Comparison of ENCODE assay signal across 8 cellular contexts in genomic region chr6:31493875-31494694, GRCh38. TPM values are rescaled to one million over a fixed set of nuclear protein-coding genes. Genes with fewer than 3 reads are reported as not detected.
DNase-seq lines count a peak whose midpoint lies in the region; ATAC-seq, FAIRE-seq and TF ChIP-seq lines count a peak whose summit lies in the region.

No MANE protein-coding gene starts in this region.

- DNase-seq in GM13977 (ENCODE audit: low spot score) (peak; percentile 60), HTR-8/SVneo (ENCODE audit: insufficient read length, low spot score) (peak; percentile 67), RCC 7860 (ENCODE audit: low spot score) (peak; percentile 24), fibroblast of lung (ENCODE audit: low read depth in 2 of 2) (peak; percentile 64 to 76)
- DNase-seq in activated T-helper 1 cell treated with anti-CD3 and anti-CD28 coated beads, Interleukin-12 subunit alpha, Interleukin-12 subunit beta, Interleukin-2, Interleukin-4 antibody, amounts not matched to agents 30 ng/mL and 10 ng/mL and 1 ng/mL, durations not matched to agents 14 hours and 24 hours and 36 hours (ENCODE audit: low spot score): peak; percentile 69
- DNase-seq in naive thymus-derived CD8-positive, alpha-beta T cell: peak; percentile 43 to 80 (median 70)
- peak; percentile 76 for DNase-seq in stimulated activated naive B cell treated with anti-CD40 and anti-IgM and Interleukin-4, amounts not matched to agents 10 μg/mL and 1 μg/mL and 100 μg/mL, for 72 hours

- H3K4me3 ChIP-seq in ACC112 (ENCODE audit: low read depth, low read length): peak overlapping the region; percentile 92
- H3K4me3 ChIP-seq in fibroblast of lung (replicated peaks in 1 of 4; ENCODE audit: control extremely low read depth in 1 of 4, insufficient read depth in 1 of 4, low read depth in 3 of 4, low read length in 4 of 4): peak overlapping the region; percentile 64 to 84 (median 74)

- POLR2A ChIA-PET in naive thymus-derived CD8-positive, alpha-beta T cell (lab: Charles Lee): interaction anchor here (0.6 to 7.2 kb wide), 16 partner anchors 34 to 1350 kb away, joined by 3 to 80 read pairs (median 3); partner anchors contain the start of genes BAG6, DDX39B, LTB and MCCD1

- H3K27me3 ChIP-seq in ACC112 (ENCODE audit: insufficient read depth, low read length): no peaks in the 10 kb centered on the region
- no peaks in the 10 kb centered on the region for H3K27me3 ChIP-seq in fibroblast of lung (ENCODE audit: control insufficient read depth, insufficient read depth, low read length)

- in situ Hi-C loops in GM13977 (cut with MboI; ENCODE audit: low pct_unique_long_range_greater_than_20kb, low sequenced_read_pairs, unreplicated experiment): no loop called here

- H3K9me3 ChIP-seq in fibroblast of lung (ENCODE audit: control insufficient read depth, insufficient read depth, low read depth, low read length): no peaks in the 10 kb centered on the region

- H3K4me2 ChIP-seq in fibroblast of lung (ENCODE audit: extremely low read depth, insufficient read depth, low read length): peak overlapping the region; percentile 83

- TF ChIP-seq CTCF in GM13977 (IDR thresholded peaks at IDR 0.05; ENCODE audit: extremely low read depth, insufficient read depth, missing control alignments) (peak; percentile 77), fibroblast of lung (conservative IDR thresholded peaks at IDR 0.05 in 1 of 2, IDR thresholded peaks at IDR 0.05 in 1 of 2; ENCODE audit: low read depth in 1 of 2, low read length in 2 of 2) (peak; percentile 92 to 95)

- FAIRE-seq in HTR-8/SVneo (lab: Jason Lieb, UNC) (peak; percentile 33), RCC 7860 (lab: Jason Lieb, UNC) (no peak)

- no peaks in the 10 kb centered on the region for H3K9me3 Mint-ChIP-seq in activated T-helper 1 cell treated with anti-CD3 and anti-CD28 coated beads, Interleukin-12 subunit alpha, Interleukin-12 subunit beta, Interleukin-2, Interleukin-4 antibody, amounts not matched to agents 30 ng/mL and 10 ng/mL and 1 ng/mL, durations not matched to agents 14 hours and 24 hours and 36 hours
- no peaks in the 10 kb centered on the region for H3K9me3 Mint-ChIP-seq in naive thymus-derived CD8-positive, alpha-beta T cell
- H3K9me3 Mint-ChIP-seq in stimulated activated naive B cell treated with anti-CD40 and anti-IgM and Interleukin-4, amounts not matched to agents 10 μg/mL and 1 μg/mL and 100 μg/mL, for 72 hours: no peaks in the 10 kb centered on the region

- peak; percentile 37 to 44 for ATAC-seq in naive thymus-derived CD8-positive, alpha-beta T cell
- peak; percentile 65 to 70 for ATAC-seq in stimulated activated naive B cell treated with anti-CD40 and anti-IgM and Interleukin-4, amounts not matched to agents 10 μg/mL and 1 μg/mL and 100 μg/mL, for 72 hours (replicated peaks)

- H3K36me3 ChIP-seq in ACC112 (ENCODE audit: insufficient read depth, low read length): no peaks in the 10 kb centered on the region
- H3K36me3 ChIP-seq in fibroblast of lung (ENCODE audit: control insufficient read depth, insufficient read depth, low read length): no peaks in the 10 kb centered on the region

- peak overlapping the region; percentile 99 for H2AFZ ChIP-seq in ACC112 (ENCODE audit: low read length, unreplicated experiment)
- H2AFZ ChIP-seq in fibroblast of lung (ENCODE audit: low read length): peak overlapping the region; percentile 46

- H3K27ac ChIP-seq in ACC112 (ENCODE audit: low read depth, low read length): peak overlapping the region; percentile 87
- peak overlapping the region; percentile 88 for H3K27ac ChIP-seq in fibroblast of lung (ENCODE audit: insufficient read depth, low read length)

- peak overlapping the region; percentile 85 for H3K27ac Mint-ChIP-seq in activated T-helper 1 cell treated with anti-CD3 and anti-CD28 coated beads, Interleukin-12 subunit alpha, Interleukin-12 subunit beta, Interleukin-2, Interleukin-4 antibody, amounts not matched to agents 30 ng/mL and 10 ng/mL and 1 ng/mL, durations not matched to agents 14 hours and 24 hours and 36 hours
- peak overlapping the region; percentile 41 to 96 (median 88) for H3K27ac Mint-ChIP-seq in naive thymus-derived CD8-positive, alpha-beta T cell
- H3K27ac Mint-ChIP-seq in stimulated activated naive B cell treated with anti-CD40 and anti-IgM and Interleukin-4, amounts not matched to agents 10 μg/mL and 1 μg/mL and 100 μg/mL, for 72 hours: peak overlapping the region; percentile 97

- no peaks in the 10 kb centered on the region for H3K36me3 Mint-ChIP-seq in activated T-helper 1 cell treated with anti-CD3 and anti-CD28 coated beads, Interleukin-12 subunit alpha, Interleukin-12 subunit beta, Interleukin-2, Interleukin-4 antibody, amounts not matched to agents 30 ng/mL and 10 ng/mL and 1 ng/mL, durations not matched to agents 14 hours and 24 hours and 36 hours (ENCODE audit: low read depth)
- no peaks in the 10 kb centered on the region for H3K36me3 Mint-ChIP-seq in naive thymus-derived CD8-positive, alpha-beta T cell
- peaks cover 0 to 7% of the 10 kb centered on the region in 2 donors for H3K36me3 Mint-ChIP-seq in stimulated activated naive B cell treated with anti-CD40 and anti-IgM and Interleukin-4, amounts not matched to agents 10 μg/mL and 1 μg/mL and 100 μg/mL, for 72 hours

- peak overlapping the region; percentile 89 for H3K4me3 Mint-ChIP-seq in activated T-helper 1 cell treated with anti-CD3 and anti-CD28 coated beads, Interleukin-12 subunit alpha, Interleukin-12 subunit beta, Interleukin-2, Interleukin-4 antibody, amounts not matched to agents 30 ng/mL and 10 ng/mL and 1 ng/mL, durations not matched to agents 14 hours and 24 hours and 36 hours
- H3K4me3 Mint-ChIP-seq in naive thymus-derived CD8-positive, alpha-beta T cell: peak overlapping the region; percentile 74 to 97 (median 81)
- peak overlapping the region; percentile 72 to 82 for H3K4me3 Mint-ChIP-seq in stimulated activated naive B cell treated with anti-CD40 and anti-IgM and Interleukin-4, amounts not matched to agents 10 μg/mL and 1 μg/mL and 100 μg/mL, for 72 hours

- peak overlapping the region; percentile 56 for H3K9ac ChIP-seq in fibroblast of lung (ENCODE audit: insufficient read depth, low read length)

- peaks cover 23% of the 10 kb centered on the region for H3K79me2 ChIP-seq in ACC112 (ENCODE audit: control insufficient read depth, insufficient read depth, low read length, unreplicated experiment)
- H3K79me2 ChIP-seq in fibroblast of lung (ENCODE audit: control insufficient read depth, insufficient read depth, low read length): peaks cover 26% of the 10 kb centered on the region

- H3K4me1 ChIP-seq in ACC112 (ENCODE audit: control insufficient read depth, insufficient read depth, low read length, unreplicated experiment) (peaks cover 24% of the 10 kb centered on the region), fibroblast of lung (ENCODE audit: control insufficient read depth, extremely low read depth, insufficient read depth, low read length) (peaks cover 13% of the 10 kb centered on the region)

- intact Hi-C loops in activated T-helper 1 cell treated with anti-CD3 and anti-CD28 coated beads, Interleukin-12 subunit alpha, Interleukin-12 subunit beta, Interleukin-2, Interleukin-4 antibody, amounts not matched to agents 30 ng/mL and 10 ng/mL and 1 ng/mL, durations not matched to agents 14 hours and 24 hours and 36 hours (cut with micrococcal nuclease): loop anchor here (1.0 to 10.0 kb wide), 9 partner anchors 31 to 812 kb away; partner anchors contain the start of genes GPANK1, HSPA1B, MICA and PRRC2A

- H3K4me1 Mint-ChIP-seq in activated T-helper 1 cell treated with anti-CD3 and anti-CD28 coated beads, Interleukin-12 subunit alpha, Interleukin-12 subunit beta, Interleukin-2, Interleukin-4 antibody, amounts not matched to agents 30 ng/mL and 10 ng/mL and 1 ng/mL, durations not matched to agents 14 hours and 24 hours and 36 hours (ENCODE audit: low read depth): peaks cover 46% of the 10 kb centered on the region
- H3K4me1 Mint-ChIP-seq in naive thymus-derived CD8-positive, alpha-beta T cell: peaks cover 28 to 62% (median 52%) of the 10 kb centered on the region in 4 donors
- peaks cover 35 to 42% of the 10 kb centered on the region in 2 donors for H3K4me1 Mint-ChIP-seq in stimulated activated naive B cell treated with anti-CD40 and anti-IgM and Interleukin-4, amounts not matched to agents 10 μg/mL and 1 μg/mL and 100 μg/mL, for 72 hours

- no peaks in the 10 kb centered on the region for H4K20me1 ChIP-seq in fibroblast of lung (ENCODE audit: control insufficient read depth, extremely low read depth, insufficient read depth, low read length)

- no peaks in the 10 kb centered on the region for H3K27me3 Mint-ChIP-seq in activated T-helper 1 cell treated with anti-CD3 and anti-CD28 coated beads, Interleukin-12 subunit alpha, Interleukin-12 subunit beta, Interleukin-2, Interleukin-4 antibody, amounts not matched to agents 30 ng/mL and 10 ng/mL and 1 ng/mL, durations not matched to agents 14 hours and 24 hours and 36 hours (ENCODE audit: insufficient read depth)
- H3K27me3 Mint-ChIP-seq in naive thymus-derived CD8-positive, alpha-beta T cell: no peaks in the 10 kb centered on the region
- no peaks in the 10 kb centered on the region for H3K27me3 Mint-ChIP-seq in stimulated activated naive B cell treated with anti-CD40 and anti-IgM and Interleukin-4, amounts not matched to agents 10 μg/mL and 1 μg/mL and 100 μg/mL, for 72 hours

RNA-seq across cellular contexts. Expression of gene MICB, which starts 3.9 kb away (rescaled TPM):
- 36.1 and 37.5 TPM in 2 replicates for total RNA-seq in activated T-helper 1 cell treated with anti-CD3 and anti-CD28 coated beads, Interleukin-12 subunit alpha, Interleukin-12 subunit beta, Interleukin-2, Interleukin-4 antibody, amounts not matched to agents 30 ng/mL and 10 ng/mL and 1 ng/mL, durations not matched to agents 14 hours and 24 hours and 36 hours
- total RNA-seq in fibroblast of lung: 6.2 and 17.2 TPM in 2 replicates
- polyA plus RNA-seq in fibroblast of lung: 18.6 and 19.2 TPM in 2 replicates
- 9.9 and 10.6 TPM in 2 replicates for polyA plus RNA-seq in fibroblast of lung (2012)
- 19.0 and 20.3 TPM in 2 replicates for polyA minus RNA-seq in fibroblast of lung (ENCODE audit: low replicate concordance)
- 10 to 100 TPM; 12.3 to 13.8 TPM for total RNA-seq in naive thymus-derived CD8-positive, alpha-beta T cell
- 1 to 10 TPM; 3.3 to 4.7 (median 3.8) TPM for polyA plus RNA-seq in naive thymus-derived CD8-positive, alpha-beta T cell

RNA-seq across cellular contexts. Expression of gene MCCD1, which starts 34.7 kb away (rescaled TPM):
- total RNA-seq in activated T-helper 1 cell treated with anti-CD3 and anti-CD28 coated beads, Interleukin-12 subunit alpha, Interleukin-12 subunit beta, Interleukin-2, Interleukin-4 antibody, amounts not matched to agents 30 ng/mL and 10 ng/mL and 1 ng/mL, durations not matched to agents 14 hours and 24 hours and 36 hours: not detected in 2 replicates
- total RNA-seq in fibroblast of lung: not detected in 2 replicates
- polyA plus RNA-seq in fibroblast of lung: not detected in 2 replicates
- polyA plus RNA-seq in fibroblast of lung (2012): not detected in 2 replicates
- polyA minus RNA-seq in fibroblast of lung (ENCODE audit: low replicate concordance): not detected in 2 replicates
- not detected for total RNA-seq in naive thymus-derived CD8-positive, alpha-beta T cell
- not detected for polyA plus RNA-seq in naive thymus-derived CD8-positive, alpha-beta T cell

RNA-seq across cellular contexts. Expression of gene DDX39B, which starts 47.7 kb away (rescaled TPM):
- total RNA-seq in activated T-helper 1 cell treated with anti-CD3 and anti-CD28 coated beads, Interleukin-12 subunit alpha, Interleukin-12 subunit beta, Interleukin-2, Interleukin-4 antibody, amounts not matched to agents 30 ng/mL and 10 ng/mL and 1 ng/mL, durations not matched to agents 14 hours and 24 hours and 36 hours: 628 and 637 TPM in 2 replicates
- 192 and 370 TPM in 2 replicates for total RNA-seq in fibroblast of lung
- polyA plus RNA-seq in fibroblast of lung: 323 and 410 TPM in 2 replicates
- 257 and 260 TPM in 2 replicates for polyA plus RNA-seq in fibroblast of lung (2012)
- polyA minus RNA-seq in fibroblast of lung (ENCODE audit: low replicate concordance): 667 and 956 TPM in 2 replicates
- total RNA-seq in naive thymus-derived CD8-positive, alpha-beta T cell: 100 to 1,000 TPM; 679 to 768 TPM
- 100 to 1,000 TPM in 1 of 3 donors, 10 to 100 TPM in 2; 53.6 to 104 (median 96.0) TPM for polyA plus RNA-seq in naive thymus-derived CD8-positive, alpha-beta T cell

RNA-seq across cellular contexts. Expression of gene ATP6V1G2, which starts 52.3 kb away (rescaled TPM):
- 1.2 and 1.4 TPM in 2 replicates for total RNA-seq in activated T-helper 1 cell treated with anti-CD3 and anti-CD28 coated beads, Interleukin-12 subunit alpha, Interleukin-12 subunit beta, Interleukin-2, Interleukin-4 antibody, amounts not matched to agents 30 ng/mL and 10 ng/mL and 1 ng/mL, durations not matched to agents 14 hours and 24 hours and 36 hours
- total RNA-seq in fibroblast of lung: 4.1 and 11.2 TPM in 2 replicates
- 9.1 and 16.0 TPM in 2 replicates for polyA plus RNA-seq in fibroblast of lung
- 4.9 and 7.7 TPM in 2 replicates for polyA plus RNA-seq in fibroblast of lung (2012)
- polyA minus RNA-seq in fibroblast of lung (ENCODE audit: low replicate concordance): 0.52 and 5.2 TPM in 2 replicates
- total RNA-seq in naive thymus-derived CD8-positive, alpha-beta T cell: 1 to 10 TPM; 7.9 TPM
- polyA plus RNA-seq in naive thymus-derived CD8-positive, alpha-beta T cell: under 1 TPM in 2 of 3 donors, not detected in 1; 0.55 to 0.56 TPM

RNA-seq across cellular contexts. Expression of gene NFKBIL1, which starts 53.3 kb away (rescaled TPM):
- total RNA-seq in activated T-helper 1 cell treated with anti-CD3 and anti-CD28 coated beads, Interleukin-12 subunit alpha, Interleukin-12 subunit beta, Interleukin-2, Interleukin-4 antibody, amounts not matched to agents 30 ng/mL and 10 ng/mL and 1 ng/mL, durations not matched to agents 14 hours and 24 hours and 36 hours: 18.2 and 18.9 TPM in 2 replicates
- 44.3 and 47.5 TPM in 2 replicates for total RNA-seq in fibroblast of lung
- polyA plus RNA-seq in fibroblast of lung: 3.7 and 5.1 TPM in 2 replicates
- polyA plus RNA-seq in fibroblast of lung (2012): 10.8 and 11.5 TPM in 2 replicates
- polyA minus RNA-seq in fibroblast of lung (ENCODE audit: low replicate concordance): 3.2 and 7.3 TPM in 2 replicates
- total RNA-seq in naive thymus-derived CD8-positive, alpha-beta T cell: 10 to 100 TPM; 14.1 to 15.2 TPM
- polyA plus RNA-seq in naive thymus-derived CD8-positive, alpha-beta T cell: 10 to 100 TPM in 1 of 3 donors, 1 to 10 TPM in 2; 8.4 to 10.0 (median 8.5) TPM

Comparison
In these comparisons a context has a peak if more than half of its experiments do, and no peak if none do; other contexts are left out.
1. Peak in every context shown above with its lines: DNase-seq, ATAC-seq, H3K4me3 ChIP-seq and H3K27ac ChIP-seq.
2. DNase-seq: peak in every context shown above with its lines; median percentile 76 in stimulated activated naive B cell treated with anti-CD40 and anti-IgM and Interleukin-4, amounts not matched to agents 10 μg/mL and 1 μg/mL and 100 μg/mL, for 72 hours; 70 in fibroblast of lung; 70 in naive thymus-derived CD8-positive, alpha-beta T cell; 69 in activated T-helper 1 cell treated with anti-CD3 and anti-CD28 coated beads, Interleukin-12 subunit alpha, Interleukin-12 subunit beta, Interleukin-2, Interleukin-4 antibody, amounts not matched to agents 30 ng/mL and 10 ng/mL and 1 ng/mL, durations not matched to agents 14 hours and 24 hours and 36 hours; 67 in HTR-8/SVneo; 60 in GM13977; 24 in RCC 7860.